Comparison of ENCODE assay signal across 11 cellular contexts in genomic region chr10:100340948-100341847, GRCh38. TPM values are rescaled to one million over a fixed set of nuclear protein-coding genes. Genes with fewer than 3 reads are reported as not detected.
DNase-seq lines count a peak whose midpoint lies in the region; ATAC-seq, FAIRE-seq and TF ChIP-seq lines count a peak whose summit lies in the region.
"Had no signal": no experiment of that assay in that cellular context is flagged by ENCODE, and none has a peak within 500 bp of the region (broad histone marks: within the 10 kb centered on the region; RNA-seq: fewer than 3 reads in every experiment).

No MANE protein-coding gene starts in this region.

- CTCF ChIA-PET in RWPE1 (lab: Yijun Ruan, JAX) = interaction anchor here (0.6 to 5.6 kb wide), 4 partner anchors 30 to 347 kb away, joined by 3 to 39 read pairs (median 4); no protein-coding TSS in a partner anchor

- POLR2A ChIA-PET in RWPE1 (lab: Yijun Ruan, JAX; ENCODE audit: low non-redundant PET) = no interaction called here

- peak in 13 of 14 donors; percentile 28 to 91 (median 79) for DNase-seq in C1 segment of cervical spinal cord (lab: John Stamatoyannopoulos, UW)
- no peak for DNase-seq in RWPE1 (ENCODE audit: low spot score)
- peak in 2 of 5 donors; percentile 29 to 60 for DNase-seq in heart left ventricle
- no peak for DNase-seq in pancreas
- DNase-seq in uterus = no peak
- no peak for DNase-seq in RCC 7860 (ENCODE audit: low spot score)
- DNase-seq: CD4-positive, CD25-positive, alpha-beta regulatory T cell; NCI-H187 treated with DMSO at 0.1 percent for 48 hours had no signal

- TF ChIP-seq CTCF in RWPE1 (conservative IDR thresholded peaks at IDR 0.05; ENCODE audit: low read depth) (no peak), heart left ventricle (IDR thresholded peaks at IDR 0.05) (no peak), pancreas (IDR thresholded peaks at IDR 0.05) (no peak), uterus (IDR thresholded peaks at IDR 0.05) (no peak)

- no peak for TF ChIP-seq POLR2A in heart left ventricle (IDR thresholded peaks at IDR 0.05)
- TF ChIP-seq POLR2A in uterus (IDR thresholded peaks at IDR 0.05) = no peak

- FAIRE-seq in pancreas (lab: Jason Lieb, UNC) (no peak), RCC 7860 (lab: Jason Lieb, UNC) (no peak)
- FAIRE-seq: GM12878 had no signal

- H3K36me3 ChIP-seq in heart left ventricle = no peaks in the 10 kb centered on the region
- H3K36me3 ChIP-seq in pancreas = no peaks in the 10 kb centered on the region
- no peaks in the 10 kb centered on the region for H3K36me3 ChIP-seq in uterus

- H3K4me1 ChIP-seq in heart left ventricle = peaks cover 0 to 32% (median 1%) of the 10 kb centered on the region in 12 donors
- H3K4me1 ChIP-seq in pancreas = no peaks in the 10 kb centered on the region
- H3K4me1 ChIP-seq in uterus = no peaks in the 10 kb centered on the region

- H3K27ac ChIP-seq in RWPE1 (peak overlapping the region; percentile 10; the same call in 1 of the 2 replicates), heart left ventricle (peak overlapping the region in 1 of 12 donors; percentile 46), pancreas (no peak overlapping the region), uterus (no peak overlapping the region)

- intact Hi-C loops in heart left ventricle (cut with DNase I) = loop anchor here in 3 of 10 donors (1.0 to 5.0 kb wide), 3 partner anchors 92 to 546 kb away; no protein-coding TSS in a partner anchor
- intact Hi-C loops in pancreas (cut with DNase I) = loop anchor here (5.0 to 10.0 kb wide), 3 partner anchors 41 to 184 kb away; partner anchors contain the start of gene NDUFB8 (in 1 of the 3)
- intact Hi-C loops in uterus (cut with DNase I; ENCODE audit: low total_unique reads) = loop anchor here (5.0 kb wide), 1 partner anchor 91 kb away; no protein-coding TSS in a partner anchor

- peak in 3 of 4 donors; percentile 17 to 50 (median 34) for ATAC-seq in heart left ventricle
- ATAC-seq in pancreas = peak in 3 of 4 donors; percentile 9 to 65 (median 31)
- no peak for ATAC-seq in HG03520 (IDR thresholded peaks at IDR 0.05; ENCODE audit: unreplicated experiment)
- no peak for ATAC-seq in HG02623 (IDR thresholded peaks at IDR 0.05; ENCODE audit: unreplicated experiment)
- ATAC-seq: GM12878 had no signal

- no peak overlapping the region for H3K4me3 ChIP-seq in heart left ventricle
- no peak overlapping the region for H3K4me3 ChIP-seq in pancreas
- H3K4me3 ChIP-seq in uterus = no peak overlapping the region
- H3K4me3 ChIP-seq: GM12878 had no signal

- H3K9me3 ChIP-seq in heart left ventricle (no peaks in the 10 kb centered on the region), pancreas (no peaks in the 10 kb centered on the region), uterus (no peaks in the 10 kb centered on the region)

- peaks cover 0 to 6% (median 1%) of the 10 kb centered on the region in 9 donors for H3K27me3 ChIP-seq in heart left ventricle
- H3K27me3 ChIP-seq in pancreas = no peaks in the 10 kb centered on the region
- H3K27me3 ChIP-seq in uterus = no peaks in the 10 kb centered on the region

- 72 to 78% (median 74%) methylated on average over 12 of the region's 12 CpGs for WGBS in heart left ventricle, 4 donors
- 61 to 73% methylated on average over 12 of the region's 12 CpGs for WGBS in pancreas, 2 donors

RNA-seq across cellular contexts. Expression of gene SCD, which starts 5.8 kb away (rescaled TPM):
- 100 to 1,000 TPM in 1 of 9 donors, 10 to 100 TPM in 2, 1 to 10 TPM in 6; 2.3 to 216 (median 4.9) TPM for total RNA-seq in heart left ventricle
- 10 to 100 TPM; 16.8 to 66.9 TPM for polyA plus RNA-seq in heart left ventricle
- 10 to 100 TPM in 3 of 6 donors, 1 to 10 TPM in 3; 1.9 to 87.6 (median 9.7) TPM for total RNA-seq in pancreas
- polyA plus RNA-seq in pancreas = 10 to 100 TPM; 10.9 to 30.1 TPM
- total RNA-seq in uterus = 10 to 100 TPM in 1 of 4 donors, 1 to 10 TPM in 2, under 1 TPM in 1; 0.59 to 29.8 (median 6.0) TPM

RNA-seq across cellular contexts. Expression of gene PKD2L1, which starts 11.2 kb away (rescaled TPM):
- total RNA-seq in heart left ventricle (not detected), pancreas (not detected), uterus (not detected)
- polyA plus RNA-seq in heart left ventricle (not detected), pancreas (under 1 TPM; 0.11 to 0.54 TPM)
- total RNA-seq: CD4-positive, CD25-positive, alpha-beta regulatory T cell had no signal
- polyA plus RNA-seq: CD4-positive, CD25-positive, alpha-beta regulatory T cell had no signal

RNA-seq across cellular contexts. Expression of gene BLOC1S2, which starts 54.7 kb away (rescaled TPM):
- total RNA-seq in heart left ventricle (10 to 100 TPM; 14.6 to 32.0 (median 20.8) TPM), pancreas (10 to 100 TPM; 11.7 to 18.6 (median 13.4) TPM), uterus (10 to 100 TPM in 2 of 4 donors, 1 to 10 TPM in 1, under 1 TPM in 1; 0.51 to 22.7 (median 13.3) TPM)
- polyA plus RNA-seq in heart left ventricle (10 to 100 TPM; 23.0 to 43.8 TPM), pancreas (10 to 100 TPM; 14.0 to 30.4 TPM)

Comparison
In these comparisons a context has a peak if more than half of its experiments do, and no peak if none do; other contexts are left out.
1. DNase-seq: peak in C1 segment of cervical spinal cord (13 of 14); none in RWPE1 (single experiment), pancreas (0 of 6), uterus (0 of 2) and RCC 7860 (single experiment).
2. ATAC-seq: peak in heart left ventricle (3 of 4) and pancreas (3 of 4); none in HG03520 (single experiment) and HG02623 (single experiment).